Comparison of ENCODE assay signal across 1 cellular context in the genomic region with DNA sequence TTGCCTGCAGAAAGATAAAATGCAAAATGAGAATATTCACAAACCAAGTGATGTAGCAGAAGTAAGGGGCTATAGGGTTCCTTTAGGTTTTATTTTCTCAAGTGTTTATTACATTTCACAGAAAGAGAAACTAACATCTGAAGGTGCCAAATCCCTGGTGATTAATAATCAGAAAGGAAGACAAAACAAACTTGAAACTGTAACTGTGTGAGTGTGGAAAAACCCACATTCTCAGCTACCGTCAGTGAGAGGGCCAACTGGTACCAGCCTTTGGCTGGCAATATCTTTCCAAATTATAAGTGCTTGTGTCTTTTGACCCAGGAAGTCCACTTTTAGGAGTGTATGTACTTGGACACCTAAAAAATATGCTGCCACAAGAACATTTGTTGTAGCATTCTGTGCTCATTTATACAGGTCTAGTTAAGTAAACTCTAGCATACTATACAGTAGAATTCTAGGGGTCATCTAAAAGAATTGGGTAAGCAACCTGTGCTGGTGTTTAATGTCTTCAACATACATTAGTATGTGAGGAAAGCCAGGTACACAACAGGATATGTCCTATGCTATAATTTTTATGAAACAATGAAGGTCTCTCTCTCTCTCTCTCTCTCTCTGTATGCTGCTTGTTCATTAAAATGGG.
TF ChIP-seq lines count a peak whose summit lies in the region.

No MANE protein-coding gene starts in this region.

TF ChIP-seq in GM12878, 131 proteins besides CTCF, POLR2A, EP300 and RAD21 (continued from another document):
- TF ChIP-seq, protein P1, sequence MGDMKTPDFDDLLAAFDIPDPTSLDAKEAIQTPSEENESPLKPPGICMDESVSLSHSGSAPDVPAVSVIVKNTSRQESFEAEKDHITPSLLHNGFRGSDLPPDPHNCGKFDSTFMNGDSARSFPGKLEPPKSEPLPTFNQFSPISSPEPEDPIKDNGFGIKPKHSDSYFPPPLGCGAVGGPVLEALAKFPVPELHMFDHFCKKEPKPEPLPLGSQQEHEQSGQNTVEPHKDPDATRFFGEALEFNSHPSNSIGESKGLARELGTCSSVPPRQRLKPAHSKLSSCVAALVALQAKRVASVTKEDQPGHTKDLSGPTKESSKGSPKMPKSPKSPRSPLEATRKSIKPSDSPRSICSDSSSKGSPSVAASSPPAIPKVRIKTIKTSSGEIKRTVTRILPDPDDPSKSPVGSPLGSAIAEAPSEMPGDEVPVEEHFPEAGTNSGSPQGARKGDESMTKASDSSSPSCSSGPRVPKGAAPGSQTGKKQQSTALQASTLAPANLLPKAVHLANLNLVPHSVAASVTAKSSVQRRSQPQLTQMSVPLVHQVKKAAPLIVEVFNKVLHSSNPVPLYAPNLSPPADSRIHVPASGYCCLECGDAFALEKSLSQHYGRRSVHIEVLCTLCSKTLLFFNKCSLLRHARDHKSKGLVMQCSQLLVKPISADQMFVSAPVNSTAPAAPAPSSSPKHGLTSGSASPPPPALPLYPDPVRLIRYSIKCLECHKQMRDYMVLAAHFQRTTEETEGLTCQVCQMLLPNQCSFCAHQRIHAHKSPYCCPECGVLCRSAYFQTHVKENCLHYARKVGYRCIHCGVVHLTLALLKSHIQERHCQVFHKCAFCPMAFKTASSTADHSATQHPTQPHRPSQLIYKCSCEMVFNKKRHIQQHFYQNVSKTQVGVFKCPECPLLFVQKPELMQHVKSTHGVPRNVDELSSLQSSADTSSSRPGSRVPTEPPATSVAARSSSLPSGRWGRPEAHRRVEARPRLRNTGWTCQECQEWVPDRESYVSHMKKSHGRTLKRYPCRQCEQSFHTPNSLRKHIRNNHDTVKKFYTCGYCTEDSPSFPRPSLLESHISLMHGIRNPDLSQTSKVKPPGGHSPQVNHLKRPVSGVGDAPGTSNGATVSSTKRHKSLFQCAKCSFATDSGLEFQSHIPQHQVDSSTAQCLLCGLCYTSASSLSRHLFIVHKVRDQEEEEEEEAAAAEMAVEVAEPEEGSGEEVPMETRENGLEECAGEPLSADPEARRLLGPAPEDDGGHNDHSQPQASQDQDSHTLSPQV (IDR thresholded peaks at IDR 0.05), result no peak
- TF ChIP-seq SPI1 (IDR thresholded peaks at IDR 0.05; ENCODE audit: borderline replicate concordance, insufficient read depth, low read depth, low read length) (no peak), JUND (IDR thresholded peaks at IDR 0.05; ENCODE audit: low read depth, low read length) (peak; percentile 48; the same call in 1 of the 2 replicates), BMI1 (IDR thresholded peaks at IDR 0.05; ENCODE audit: borderline replicate concordance) (no peak; the same call in 1 of the 2 replicates), RCOR1 (conservative IDR thresholded peaks at IDR 0.05; ENCODE audit: low read depth, low read length) (no peak), HCFC1 (IDR thresholded peaks at IDR 0.05; ENCODE audit: low read length) (no peak), ASH2L (IDR thresholded peaks at IDR 0.05; ENCODE audit: borderline replicate concordance, low read depth) (no peak)
- TF ChIP-seq, protein P2, sequence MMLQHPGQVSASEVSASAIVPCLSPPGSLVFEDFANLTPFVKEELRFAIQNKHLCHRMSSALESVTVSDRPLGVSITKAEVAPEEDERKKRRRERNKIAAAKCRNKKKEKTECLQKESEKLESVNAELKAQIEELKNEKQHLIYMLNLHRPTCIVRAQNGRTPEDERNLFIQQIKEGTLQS (IDR thresholded peaks at IDR 0.05; ENCODE audit: borderline replicate concordance, extremely low read depth, low read depth, low read length), result no peak
